In genomic region chr2:38371235-38371634, GRCh38 we compare ENCODE assay signal across 17 cellular contexts.
"Had no signal": no experiment of that assay in that cellular context is flagged by ENCODE, and none has a peak within 500 bp of the region (broad histone marks: within the 10 kb centered on the region; RNA-seq: fewer than 3 reads in every experiment).

No MANE protein-coding gene starts in this region.

- H3K27ac ChIP-seq: foreskin keratinocyte, neutrophil, psoas muscle, right lobe of liver, spleen, thoracic aorta had no signal

- H3K27me3 ChIP-seq: foreskin keratinocyte, neutrophil, right lobe of liver, spleen had no signal

- H3K9me3 ChIP-seq: mucosa of descending colon, neutrophil, psoas muscle, right lobe of liver, spleen, thoracic aorta had no signal

- H3K36me3 ChIP-seq: neutrophil, right lobe of liver, spleen, thoracic aorta had no signal

- H3K4me3 ChIP-seq: mucosa of descending colon, psoas muscle, right lobe of liver, spleen, thoracic aorta had no signal

- DNase-seq: effector memory CD4-positive, alpha-beta T cell; foreskin keratinocyte; head of caudate nucleus; hippocampal formation; mucosa of descending colon; naive thymus-derived CD8-positive, alpha-beta T cell; psoas muscle; retina; right lobe of liver; spleen; stimulated activated CD4-positive, alpha-beta T cell treated with anti-CD3 and anti-CD28 coated beads, Interleukin-15, amount 100 ng/mL, for 24 hours; stimulated activated CD4-positive, alpha-beta T cell treated with anti-CD3 and anti-CD28 coated beads, Interleukin-1b, Interleukin-23, amount 100 ng/mL, for 48 hours; stimulated activated CD4-positive, alpha-beta T cell treated with anti-CD3 and anti-CD28 coated beads, Interleukin-4, amount 100 ng/mL, for 24 hours; trophoblast cell had no signal

- ATAC-seq: foreskin keratinocyte; mucosa of descending colon; psoas muscle; stimulated activated memory B cell treated with anti-CD40 and anti-IgM and Interleukin-4, amounts not matched to agents 10 μg/mL and 1 μg/mL and 100 μg/mL, for 72 hours had no signal
